ENCODE assay signal across 9 cellular contexts in the genomic region with DNA sequence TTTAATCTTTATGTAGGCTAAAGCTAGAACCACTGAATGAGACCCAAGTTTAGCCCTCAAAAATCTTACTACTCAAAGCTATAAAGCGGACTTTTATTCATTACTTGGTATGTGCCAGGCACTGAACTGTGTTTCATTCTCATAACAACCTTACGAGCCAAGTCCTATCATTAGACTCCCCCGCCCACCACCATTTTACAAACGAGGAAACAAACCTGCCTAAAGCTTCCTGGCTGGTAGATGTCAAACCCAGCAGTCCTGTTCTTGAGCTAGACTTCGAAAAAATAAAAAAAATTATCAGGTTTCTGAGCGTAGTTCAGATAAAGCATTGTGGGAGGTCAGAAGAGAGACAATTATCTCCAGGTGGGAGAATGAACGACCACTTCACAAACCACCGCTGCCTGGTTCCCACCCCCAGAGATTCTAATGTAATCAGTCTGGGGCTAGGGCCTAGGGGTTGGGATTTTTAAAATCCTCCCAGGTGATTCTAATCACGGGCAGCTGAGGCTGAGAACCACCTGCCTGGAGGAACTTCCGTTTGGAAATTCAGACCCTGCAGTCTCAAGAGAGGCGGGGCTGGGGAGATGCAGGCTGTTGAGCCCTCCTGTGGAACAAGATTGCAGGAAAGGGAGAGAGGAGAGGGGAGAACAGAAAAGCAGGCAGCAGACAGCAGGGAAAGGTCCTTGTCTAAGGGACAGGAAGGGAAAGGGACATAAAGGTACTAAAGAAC. TPM values are rescaled to one million over a fixed set of nuclear protein-coding genes. Genes with fewer than 3 reads are reported as not detected.
A peak's percentile ranks its signal among the peaks of the same experiment; 100 is the strongest.
DNase-seq lines count a peak whose midpoint lies in the region; ATAC-seq and TF ChIP-seq lines count a peak whose summit lies in the region.
"Had no signal": no experiment of that assay in that cellular context is flagged by ENCODE, and none has a peak within 500 bp of the region (broad histone marks: within the 10 kb centered on the region; RNA-seq: fewer than 3 reads in every experiment).

No MANE protein-coding gene starts in this region.

- H3K27me3 ChIP-seq in H7 (ENCODE audit: control insufficient read depth, insufficient read depth, low read length): no peaks in the 10 kb centered on the region
- no peaks in the 10 kb centered on the region for H3K27me3 ChIP-seq in esophagus muscularis mucosa
- H3K27me3 ChIP-seq in skeletal muscle satellite cell (ENCODE audit: control insufficient read depth, insufficient read depth, low read length): no peaks in the 10 kb centered on the region

- H3K9ac ChIP-seq in skeletal muscle satellite cell (ENCODE audit: low read depth, low read length): peak overlapping the region; percentile 79

- peak; percentile 53 for DNase-seq in H7
- DNase-seq in NCI-H69 (lab: John Stamatoyannopoulos, UW): peak; percentile 35
- no peak for DNase-seq in esophagus muscularis mucosa (ENCODE audit: extremely low spot score)
- no peak for DNase-seq in natural killer cell
- DNase-seq in T-helper 1 cell: no peak

- H3K4me3 Mint-ChIP-seq in natural killer cell: no peak overlapping the region
- H3K4me3 Mint-ChIP-seq: activated naive CD4-positive, alpha-beta T cell treated with anti-CD3 and anti-CD28 coated beads, Interleukin-2, amount 50 U/mL, for 24 hours had no signal

- no peak for TF ChIP-seq POLR2A in esophagus muscularis mucosa (IDR thresholded peaks at IDR 0.05; ENCODE audit: low read depth)

- H3K4me1 Mint-ChIP-seq in natural killer cell: no peaks in the 10 kb centered on the region

- peak overlapping the region in 1 of 2 donors; percentile 16 for H3K27ac Mint-ChIP-seq in natural killer cell
- H3K27ac Mint-ChIP-seq: activated naive CD4-positive, alpha-beta T cell treated with anti-CD3 and anti-CD28 coated beads, Interleukin-2, amount 50 U/mL, for 24 hours had no signal

- ATAC-seq in GM19395 (IDR thresholded peaks at IDR 0.05; ENCODE audit: unreplicated experiment) (no peak), natural killer cell (no peak), GM21576 (IDR thresholded peaks at IDR 0.05; ENCODE audit: unreplicated experiment) (no peak)

- peak overlapping the region; percentile 69 for H3K4me2 ChIP-seq in skeletal muscle satellite cell (ENCODE audit: low read length)

- WGBS in esophagus muscularis mucosa: 72% methylated on average over 11 of the region's 11 CpGs

- H3K9me3 ChIP-seq in esophagus muscularis mucosa (no peaks in the 10 kb centered on the region), skeletal muscle satellite cell (replicated peaks; ENCODE audit: low read length) (no peaks in the 10 kb centered on the region)

- no peaks in the 10 kb centered on the region for H3K9me3 Mint-ChIP-seq in natural killer cell
- H3K9me3 Mint-ChIP-seq: activated naive CD4-positive, alpha-beta T cell treated with anti-CD3 and anti-CD28 coated beads, Interleukin-2, amount 50 U/mL, for 24 hours had no signal

- peaks cover 19 to 45% (median 37%) of the 10 kb centered on the region in 4 donors for H3K4me1 ChIP-seq in esophagus muscularis mucosa
- peaks cover 78% of the 10 kb centered on the region for H3K4me1 ChIP-seq in skeletal muscle satellite cell (ENCODE audit: control insufficient read depth, insufficient read depth, low read length)

- no peaks in the 10 kb centered on the region for H3K36me3 ChIP-seq in H7 (replicated peaks; ENCODE audit: control insufficient read depth, insufficient read depth, low read length)
- no peaks in the 10 kb centered on the region for H3K36me3 ChIP-seq in esophagus muscularis mucosa
- H3K36me3 ChIP-seq in skeletal muscle satellite cell (ENCODE audit: insufficient read depth, low read length): no peaks in the 10 kb centered on the region

- H3K27ac ChIP-seq in esophagus muscularis mucosa (replicated peaks in 1 of 4): peak overlapping the region; percentile 75 to 84 (median 78)

- TF ChIP-seq CTCF in esophagus muscularis mucosa (IDR thresholded peaks at IDR 0.05): no peak
- TF ChIP-seq CTCF in natural killer cell (IDR thresholded peaks at IDR 0.05): no peak

- no peak for TF ChIP-seq EP300 in esophagus muscularis mucosa (IDR thresholded peaks at IDR 0.05)

- no peaks in the 10 kb centered on the region for H3K36me3 Mint-ChIP-seq in natural killer cell
- H3K36me3 Mint-ChIP-seq: activated naive CD4-positive, alpha-beta T cell treated with anti-CD3 and anti-CD28 coated beads, Interleukin-2, amount 50 U/mL, for 24 hours had no signal

- intact Hi-C loops in esophagus muscularis mucosa (cut with DNase I) (no loop called here), natural killer cell (cut with micrococcal nuclease) (no loop called here)

- peaks cover 5 to 24% of the 10 kb centered on the region in 2 donors for H3K27me3 Mint-ChIP-seq in natural killer cell (ENCODE audit: low read depth in 2 of 2)
- H3K27me3 Mint-ChIP-seq: activated naive CD4-positive, alpha-beta T cell treated with anti-CD3 and anti-CD28 coated beads, Interleukin-2, amount 50 U/mL, for 24 hours had no signal

- H3K4me3 ChIP-seq in H7 (ENCODE audit: insufficient read depth, low read depth, low read length) (no peak overlapping the region), esophagus muscularis mucosa (peak overlapping the region in 2 of 4 donors; percentile 4 to 7), skeletal muscle satellite cell (ENCODE audit: low read length) (peak overlapping the region; percentile 28)

RNA-seq across cellular contexts. Expression of a gene that starts 8.6 kb away (rescaled TPM):
- 0.21 TPM in 1 of 2 replicates, not detected in the other for total RNA-seq in H7 (2014; rRNA removed; shearing (Covaris generic))
- under 1 TPM in 2 of 4 donors, not detected in 2; 0.66 to 0.92 TPM for total RNA-seq in esophagus muscularis mucosa
- 10.3 and 12.9 TPM in 2 replicates for total RNA-seq in skeletal muscle satellite cell (2012; rRNA removed)
- 1 to 10 TPM in 2 of 3 donors, not detected in 1; 1.1 to 1.5 TPM for total RNA-seq in natural killer cell

Comparison
In these comparisons a context has a peak if more than half of its experiments do, and no peak if none do; other contexts are left out.
1. DNase-seq: peak in H7 (single experiment) and NCI-H69 (single experiment); none in esophagus muscularis mucosa (single experiment), natural killer cell (single experiment) and T-helper 1 cell (0 of 5).